8 cellular contexts compared by ENCODE assay signal in the genomic region with DNA sequence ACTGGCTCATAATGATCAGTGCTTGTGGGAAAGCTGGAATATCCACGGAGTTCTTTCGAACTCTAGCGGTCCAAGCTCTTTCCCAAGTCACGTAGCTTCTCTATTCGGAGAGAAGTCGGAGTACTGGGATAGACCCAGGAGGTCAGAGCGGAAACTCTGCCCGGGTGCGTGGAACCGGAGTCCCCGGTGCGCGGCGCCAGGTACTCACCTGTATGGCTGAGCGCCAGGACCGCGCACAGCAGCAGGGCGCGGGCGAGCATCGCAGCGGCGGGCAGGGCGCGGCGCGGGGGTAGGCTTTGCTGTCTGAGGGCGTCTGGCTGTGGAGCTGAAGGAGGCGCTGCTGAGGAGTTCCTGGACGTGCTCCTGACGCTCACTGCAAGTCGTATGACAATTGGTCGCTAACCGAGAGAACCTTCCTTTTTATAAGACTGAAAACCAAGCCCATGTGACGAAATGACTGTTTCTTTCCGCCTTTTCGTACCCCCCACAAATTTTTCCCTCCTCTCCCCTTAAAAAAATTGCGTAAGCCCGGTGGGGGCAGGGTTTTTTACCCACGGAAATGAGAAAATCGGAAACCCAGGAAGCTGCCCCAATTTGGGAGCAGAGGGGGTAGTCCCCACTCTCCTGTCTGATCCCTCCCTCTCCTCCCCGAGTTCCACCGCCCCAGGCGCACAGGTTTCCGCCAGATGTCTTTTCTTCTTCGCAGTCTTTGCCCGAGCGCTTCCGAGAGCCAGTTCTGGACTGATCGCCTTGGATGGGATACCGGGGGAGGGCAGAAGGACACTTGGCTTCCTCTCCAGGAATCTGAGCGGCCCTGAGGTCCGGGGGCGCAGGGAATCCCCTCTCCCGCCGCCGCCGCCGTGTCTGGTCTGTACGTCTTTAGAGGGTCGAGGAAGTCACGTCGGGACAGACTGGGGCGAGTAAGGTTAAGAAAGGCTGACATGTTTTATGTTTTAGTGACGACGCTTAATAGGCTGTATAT. TPM values are rescaled to one million over a fixed set of nuclear protein-coding genes. Genes with fewer than 3 reads are reported as not detected.
DNase-seq lines count a peak whose midpoint lies in the region; ATAC-seq lines count a peak whose summit lies in the region.

A gene (minus strand): TSS at position 393 of the 982 bp plus-strand sequence. CDS start 133 bp downstream, at position 260.

- H3K79me1 ChIP-seq in mesenchymal stem cell (replicated peaks; ENCODE audit: low read length, poor library complexity, severe bottlenecking) = no peaks in the 10 kb centered on the region

- H3K4me3 ChIP-seq in mesenchymal stem cell (ENCODE audit: insufficient read depth in 1 of 2, low read depth in 1 of 2, low read length in 2 of 2) = peak within 1 kb of the TSS; percentile 79 to 89

- H3K14ac ChIP-seq in mesenchymal stem cell (ENCODE audit: low read length in 2 of 2) = peak within 1 kb of the TSS in 1 of 2 experiments; percentile 96

- DNase-seq in activated T-cell treated with anti-CD3 and anti-CD28 coated beads for 24 hours (ENCODE audit: low read depth) (peak; percentile 15), activated T-cell treated with anti-CD3 and anti-CD28 coated beads for 4 hours (no peak), NCI-H2171 treated with DMSO at 0.1 percent for 48 hours (lab: John Stamatoyannopoulos, UW) (peak; percentile 66), epidermal melanocyte (ENCODE audit: insufficient read length, low spot score) (peak; percentile 60), mesenchymal stem cell (peak; percentile 97)
- DNase-seq in activated CD4-positive, alpha-beta T cell treated with anti-CD3 and anti-CD28 coated beads, Interleukin-2, amount 50 U/mL, for 1 hour = peak; percentile 11
- peak; percentile 20 to 23 for DNase-seq in stimulated activated CD8-positive, alpha-beta memory T cell treated with anti-CD3 and anti-CD28 coated beads, Interleukin-2, amount 100 ng/mL, for 48 hours (ENCODE audit: low read depth in 2 of 2)

- H2AFZ ChIP-seq in mesenchymal stem cell (ENCODE audit: low read depth, low read length) = peak within 1 kb of the TSS; percentile 96

- H2BK5ac ChIP-seq in mesenchymal stem cell (ENCODE audit: low read depth, low read length, poor library complexity, severe bottlenecking) = no peak within 1 kb of the TSS

- ATAC-seq in HG02885 (IDR thresholded peaks at IDR 0.05; ENCODE audit: poor library complexity, unreplicated experiment) = peak; percentile 56

- peak within 1 kb of the TSS; percentile 82 for H2BK120ac ChIP-seq in mesenchymal stem cell (ENCODE audit: low read depth, low read length)

- H3K23ac ChIP-seq in mesenchymal stem cell (ENCODE audit: low read length in 2 of 2) = no peak within 1 kb of the TSS

- H2BK15ac ChIP-seq in mesenchymal stem cell (ENCODE audit: low read depth, poor library complexity, severe bottlenecking) = peak within 1 kb of the TSS; percentile 40

- peak within 1 kb of the TSS; percentile 43 for H3K27ac ChIP-seq in mesenchymal stem cell (ENCODE audit: low read length, poor library complexity, severe bottlenecking)

- H2AK5ac ChIP-seq in mesenchymal stem cell (ENCODE audit: low read length, severe bottlenecking) = no peak within 1 kb of the TSS

- peak within 1 kb of the TSS; percentile 57 for H4K8ac ChIP-seq in mesenchymal stem cell (ENCODE audit: low read length)

- no peaks in the 10 kb centered on the region for H3K9me3 ChIP-seq in mesenchymal stem cell (ENCODE audit: control insufficient read depth, low read length)

- peak within 1 kb of the TSS; percentile 98 for H3K4me2 ChIP-seq in mesenchymal stem cell (ENCODE audit: low read length, poor library complexity, severe bottlenecking)

- WGBS in mesenchymal stem cell = 1% methylated on average over 53 of the region's 66 CpGs

- H3K4me1 ChIP-seq in mesenchymal stem cell (ENCODE audit: control insufficient read depth, insufficient read depth, low read depth, low read length) = no peaks in the 10 kb centered on the region

- H3K27me3 ChIP-seq in mesenchymal stem cell (ENCODE audit: control insufficient read depth in 1 of 2, insufficient read depth in 1 of 2, low read length in 2 of 2) = no peaks in the 10 kb centered on the region

- peak within 1 kb of the TSS in 1 of 2 experiments; percentile 67 for H2BK12ac ChIP-seq in mesenchymal stem cell (ENCODE audit: low read length in 2 of 2)

- peak within 1 kb of the TSS; percentile 97 for H3K9ac ChIP-seq in mesenchymal stem cell (ENCODE audit: low read length)

- H3K4ac ChIP-seq in mesenchymal stem cell (ENCODE audit: low read depth in 1 of 2, low read length in 2 of 2) = peak within 1 kb of the TSS; percentile 87

- H3K36me3 ChIP-seq in mesenchymal stem cell (ENCODE audit: control insufficient read depth in 1 of 2, insufficient read depth in 2 of 2, low read depth in 1 of 2, low read length in 2 of 2) = peaks cover 0 to 17% of the 10 kb centered on the region in 2 experiments

- no peak within 1 kb of the TSS for H4K91ac ChIP-seq in mesenchymal stem cell (ENCODE audit: low read length)

- H3K18ac ChIP-seq in mesenchymal stem cell (ENCODE audit: low read depth in 1 of 2, low read length in 2 of 2) = peak within 1 kb of the TSS; percentile 83 to 94

RNA-seq across cellular contexts. Expression of the gene that starts here (rescaled TPM):
- 31.6 TPM for polyA plus RNA-seq in mesenchymal stem cell (2013, experiment 1 of 2)
- 31.1 TPM for polyA plus RNA-seq in mesenchymal stem cell (2013, experiment 2 of 2)
